ENCODE assay signal across 17 cellular contexts in the genomic region with DNA sequence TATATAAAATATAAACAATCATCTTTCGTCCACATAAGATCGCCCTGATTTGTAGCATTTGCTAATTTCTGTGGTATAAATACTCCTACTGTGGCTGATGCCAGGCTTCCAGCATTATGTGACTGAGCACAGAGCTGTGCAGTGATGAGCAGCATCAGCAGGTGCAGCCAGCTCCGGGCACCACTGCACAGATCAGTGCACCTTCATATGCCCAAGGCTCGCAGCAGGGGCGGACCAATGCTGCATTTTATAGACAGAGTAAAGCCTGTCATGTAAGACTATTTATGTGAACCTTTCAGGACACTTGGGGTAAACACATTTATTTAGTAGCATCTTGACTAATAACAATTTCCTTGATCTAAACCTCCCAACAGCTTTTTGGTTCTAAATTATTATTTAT. TPM values are rescaled to one million over a fixed set of nuclear protein-coding genes. Genes with fewer than 3 reads are reported as not detected.
DNase-seq lines count a peak whose midpoint lies in the region; ATAC-seq, FAIRE-seq and TF ChIP-seq lines count a peak whose summit lies in the region.
"Had no signal": no experiment of that assay in that cellular context is flagged by ENCODE, and none has a peak within 500 bp of the region (broad histone marks: within the 10 kb centered on the region; RNA-seq: fewer than 3 reads in every experiment).

No MANE protein-coding gene starts in this region.

- no TSS peak for BruUV-seq in HepG2 (replicated peaks; lab: Mats Ljungman, UMichigan)

- no peak for DNase-seq in HepG2 (ENCODE audit: low spot score)
- DNase-seq in right lobe of liver: no peak
- no peak for DNase-seq in activated B cell treated with CpG ODN at 0.5 μM for 24 hours
- DNase-seq in progenitor cell of endocrine pancreas (ENCODE audit: low spot score, unreplicated experiment): no peak
- DNase-seq in pancreas: no peak
- DNase-seq in HUDEP-2 (lab: John Stamatoyannopoulos, UW; ENCODE audit: unreplicated experiment in 76 of 76): no peak
- DNase-seq: C1 segment of cervical spinal cord; Caco-2; CD8-positive, alpha-beta T cell; DMS153; DND-41; GOT3; HFFc6 had no signal

- no peaks in the 10 kb centered on the region for H3K79me2 ChIP-seq in HepG2 (ENCODE audit: insufficient read depth, low read length)

- H3K4me2 ChIP-seq in HepG2 (ENCODE audit: low read depth, low read length): no peak overlapping the region

- no peak overlapping the region for H3K4me3 Mint-ChIP-seq in activated B cell treated with CpG ODN at 0.5 μM for 24 hours
- no peak overlapping the region for H3K4me3 Mint-ChIP-seq in progenitor cell of endocrine pancreas (ENCODE audit: low read depth)
- H3K4me3 Mint-ChIP-seq: CD8-positive, alpha-beta T cell; HFFc6 had no signal

- H3K4me3 ChIP-seq in HepG2 (replicated peaks in 1 of 3; ENCODE audit: insufficient read depth in 1 of 3, low read depth in 2 of 3, low read length in 3 of 3) (no peak overlapping the region), right lobe of liver (no peak overlapping the region), pancreas (no peak overlapping the region)
- H3K4me3 ChIP-seq: HAP-1 had no signal

- no peak for TF ChIP-seq EP300 in HepG2 (IDR thresholded peaks at IDR 0.05; ENCODE audit: low read depth in 2 of 2, low read length in 2 of 2)
- TF ChIP-seq EP300 in HepG2 (CRISPR knock-in tag; IDR thresholded peaks at IDR 0.05; ENCODE audit: borderline replicate concordance): no peak

- CTCF ChIA-PET in HepG2 (lab: Yijun Ruan, JAX; ENCODE audit: low intra/inter-chr PET ratio, low total read pairs) (no interaction called here), activated B cell treated with CpG ODN at 0.5 μM for 24 hours (lab: Charles Lee) (no interaction called here)

- H2AFZ ChIP-seq in HepG2 (ENCODE audit: low read length): no peak overlapping the region

- H3K36me3 Mint-ChIP-seq in activated B cell treated with CpG ODN at 0.5 μM for 24 hours (ENCODE audit: low read depth) (peaks cover 71% of the 10 kb centered on the region), progenitor cell of endocrine pancreas (ENCODE audit: insufficient read depth) (peaks cover 35% of the 10 kb centered on the region)

- H3K4me1 Mint-ChIP-seq in activated B cell treated with CpG ODN at 0.5 μM for 24 hours (no peaks in the 10 kb centered on the region), progenitor cell of endocrine pancreas (ENCODE audit: low read depth) (peaks cover 2% of the 10 kb centered on the region)

- no peak overlapping the region for H3K27ac ChIP-seq in HepG2 (ENCODE audit: extremely low read length, insufficient read depth, low read length)
- H3K27ac ChIP-seq in right lobe of liver: no peak overlapping the region
- H3K27ac ChIP-seq in pancreas: no peak overlapping the region

- no peaks in the 10 kb centered on the region for H4K20me1 ChIP-seq in HepG2 (ENCODE audit: insufficient read depth, low read length)

- in situ Hi-C loops in HepG2 (cut with HindIII; ENCODE audit: extremely low pct_ligation_motif_present, low pct_unique_long_range_greater_than_20kb): no loop called here

- no peak for ATAC-seq in HepG2
- ATAC-seq in right lobe of liver: no peak
- ATAC-seq in activated B cell treated with CpG ODN at 0.5 μM for 24 hours (ENCODE audit: low read depth): peak; percentile 31
- ATAC-seq in pancreas: no peak
- ATAC-seq: CD8-positive, alpha-beta T cell had no signal

- H3K27ac Mint-ChIP-seq in activated B cell treated with CpG ODN at 0.5 μM for 24 hours: no peak overlapping the region
- H3K27ac Mint-ChIP-seq in progenitor cell of endocrine pancreas: peak overlapping the region; percentile 84
- H3K27ac Mint-ChIP-seq: CD8-positive, alpha-beta T cell; HFFc6 had no signal

- WGBS in HepG2 (ENCODE audit: low lambda C conversion rate): 100% methylated on average over 4 of the region's 5 CpGs
- 93% methylated on average over 4 of the region's 5 CpGs for WGBS in right lobe of liver (ENCODE audit: insufficient coverage, low coverage, low lambda C conversion rate, missing lambda C conversion rate)
- WGBS in pancreas, 2 donors: 93 to 97% methylated on average over 5 of the region's 5 CpGs

- no peak for TF ChIP-seq RAD21 in HepG2 (CRISPR knock-in tag; IDR thresholded peaks at IDR 0.05)

- TF ChIP-seq CTCF in HepG2 (CRISPR knock-in tag; IDR thresholded peaks at IDR 0.05) (no peak), right lobe of liver (IDR thresholded peaks at IDR 0.05) (no peak), activated B cell treated with CpG ODN at 0.5 μM for 24 hours (IDR thresholded peaks at IDR 0.05) (no peak), progenitor cell of endocrine pancreas (IDR thresholded peaks at IDR 0.05; ENCODE audit: unreplicated experiment) (no peak), pancreas (IDR thresholded peaks at IDR 0.05) (no peak)

- H3K9me3 Mint-ChIP-seq in activated B cell treated with CpG ODN at 0.5 μM for 24 hours (no peaks in the 10 kb centered on the region), progenitor cell of endocrine pancreas (ENCODE audit: low read depth) (no peaks in the 10 kb centered on the region)
- H3K9me3 Mint-ChIP-seq: CD8-positive, alpha-beta T cell; HFFc6 had no signal

- H3K27me3 ChIP-seq in HepG2 (ENCODE audit: control insufficient read depth in 1 of 2, insufficient read depth in 2 of 2, low read length in 2 of 2) (no peaks in the 10 kb centered on the region), right lobe of liver (no peaks in the 10 kb centered on the region), pancreas (no peaks in the 10 kb centered on the region)

- POLR2A ChIA-PET in HepG2 (lab: Yijun Ruan, JAX): no interaction called here
- POLR2A ChIA-PET in activated B cell treated with CpG ODN at 0.5 μM for 24 hours (lab: Charles Lee): no interaction called here

- intact Hi-C loops in HepG2 (cut with micrococcal nuclease; ENCODE audit: unreplicated experiment): no loop called here
- intact Hi-C loops in right lobe of liver (cut with DNase I): no loop called here
- intact Hi-C loops in activated B cell treated with CpG ODN at 0.5 μM for 24 hours (cut with micrococcal nuclease): no loop called here
- intact Hi-C loops in pancreas (cut with DNase I): no loop called here

- no peak overlapping the region for H3K9ac ChIP-seq in HepG2 (ENCODE audit: insufficient read depth, low read depth, low read length)

- TF ChIP-seq POLR2A in HepG2 (IDR thresholded peaks at IDR 0.05; ENCODE audit: insufficient read depth in 1 of 2, low read depth in 2 of 2, low read length in 2 of 2): no peak
- no peak for TF ChIP-seq POLR2A in right lobe of liver (IDR thresholded peaks at IDR 0.05)

- H3K27me3 Mint-ChIP-seq in activated B cell treated with CpG ODN at 0.5 μM for 24 hours: no peaks in the 10 kb centered on the region
- H3K27me3 Mint-ChIP-seq in progenitor cell of endocrine pancreas: no peaks in the 10 kb centered on the region

- H3K9me3 ChIP-seq in HepG2 (ENCODE audit: low read length): no peaks in the 10 kb centered on the region
- H3K9me3 ChIP-seq in right lobe of liver: no peaks in the 10 kb centered on the region
- no peaks in the 10 kb centered on the region for H3K9me3 ChIP-seq in pancreas
- H3K9me3 ChIP-seq: Caco-2, HAP-1 had no signal

- H3K36me3 ChIP-seq in HepG2 (replicated peaks in 1 of 2; ENCODE audit: control insufficient read depth in 1 of 2, insufficient read depth in 2 of 2, low read length in 2 of 2) (peaks cover 24 to 81% of the 10 kb centered on the region in 2 experiments), right lobe of liver (peaks cover 0 to 7% (median 0%) of the 10 kb centered on the region in 4 donors), pancreas (peaks cover 0 to 5% (median 4%) of the 10 kb centered on the region in 3 donors)

- H3K4me1 ChIP-seq in HepG2 (ENCODE audit: insufficient read depth, low read length) (no peaks in the 10 kb centered on the region), right lobe of liver (no peaks in the 10 kb centered on the region), pancreas (no peaks in the 10 kb centered on the region)
- H3K4me1 ChIP-seq: Caco-2, HAP-1 had no signal

- FAIRE-seq in HepG2 (lab: Jason Lieb, UNC) (no peak), pancreas (lab: Jason Lieb, UNC) (no peak)
- FAIRE-seq: G401.6, GM12892, H54 had no signal

TF ChIP-seq in HepG2, 621 proteins besides CTCF, POLR2A, EP300 and RAD21 (continues in another document):
- TF ChIP-seq ZNF484 (CRISPR knock-in tag; IDR thresholded peaks at IDR 0.05; ENCODE audit: borderline replicate concordance, low read depth): no peak
- TF ChIP-seq ZNF891 (CRISPR knock-in tag; IDR thresholded peaks at IDR 0.05): no peak
- no peak for TF ChIP-seq ZBTB8A (CRISPR knock-in tag; IDR thresholded peaks at IDR 0.05; ENCODE audit: borderline replicate concordance, low read depth)

RNA-seq across cellular contexts. Expression of a gene that starts 53.1 kb away (rescaled TPM):
- total RNA-seq in HepG2 (2016; rRNA removed; fragmentation: Illumina TruSeq; extraction: Trizol): 159 and 197 TPM in 2 replicates
- 24.4 and 30.1 TPM in 2 replicates for total RNA-seq in HepG2 (2016; cell fraction: cytosol; rRNA removed; fragmentation: Illumina TruSeq; extraction: Trizol; ENCODE audit: low read depth)
- total RNA-seq in HepG2 (2016; cell fraction: insoluble cytoplasmic fraction; rRNA removed; fragmentation: Illumina TruSeq; extraction: Trizol): 162 and 188 TPM in 2 replicates
- 36.3 and 45.4 TPM in 2 replicates for total RNA-seq in HepG2 (2016; cell fraction: membrane; rRNA removed; fragmentation: Illumina TruSeq; extraction: Trizol)
- 80.6 and 88.8 TPM in 2 replicates for total RNA-seq in HepG2 (2016; cell fraction: nucleus; rRNA removed; fragmentation: Illumina TruSeq; extraction: Trizol)
- polyA plus RNA-seq in HepG2 (2011; rRNA removed): 9.9 and 12.5 TPM in 2 replicates
- 8.1 and 13.8 TPM in 2 replicates for polyA plus RNA-seq in HepG2 (2011; cell fraction: cytosol; rRNA removed)
- 14.2 and 19.9 TPM in 2 replicates for polyA plus RNA-seq in HepG2 (2011; cell fraction: nucleus; rRNA removed)
- 25.9 and 47.7 TPM in 2 replicates for polyA plus RNA-seq in HepG2 (2012)
- polyA plus RNA-seq in HepG2 (2016; cell fraction: cytosol; fragmentation: Illumina TruSeq; extraction: Trizol; ENCODE audit: low read depth): 4.3 and 4.9 TPM in 2 replicates
- polyA plus RNA-seq in HepG2 (2016; cell fraction: insoluble cytoplasmic fraction; fragmentation: Illumina TruSeq; extraction: Trizol; ENCODE audit: low read depth): 152 and 154 TPM in 2 replicates
- 12.8 and 14.1 TPM in 2 replicates for polyA plus RNA-seq in HepG2 (2016; cell fraction: membrane; fragmentation: Illumina TruSeq; extraction: Trizol; ENCODE audit: low read depth)
- polyA plus RNA-seq in HepG2 (2016; cell fraction: nucleus; fragmentation: Illumina TruSeq; extraction: Trizol; ENCODE audit: insufficient read depth, low read depth): 79.0 and 82.9 TPM in 2 replicates
- polyA minus RNA-seq in HepG2 (2011; rRNA and poly(A)+ RNA removed; ENCODE audit: low replicate concordance): 17.8 and 31.3 TPM in 2 replicates
- 15.0 and 18.4 TPM in 2 replicates for polyA minus RNA-seq in HepG2 (2011; cell fraction: cytosol; rRNA and poly(A)+ RNA removed)
- 15.9 and 17.9 TPM in 2 replicates for polyA minus RNA-seq in HepG2 (2011; cell fraction: nucleus; rRNA and poly(A)+ RNA removed)
- total RNA-seq in right lobe of liver: 10 to 100 TPM in 1 of 6 experiments, 1 to 10 TPM in 5; 3.3 to 13.3 (median 7.1) TPM
- total RNA-seq in activated B cell treated with CpG ODN at 0.5 μM for 24 hours: 34.7 and 35.7 TPM in 2 replicates
- total RNA-seq in progenitor cell of endocrine pancreas: 149 and 152 TPM in 2 replicates
- 1 to 10 TPM; 1.5 to 7.5 (median 4.3) TPM for total RNA-seq in pancreas
- polyA plus RNA-seq in pancreas: 1 to 10 TPM in 1 of 2 donors, under 1 TPM in 1; 0.72 to 3.2 TPM
